In the genomic region with DNA sequence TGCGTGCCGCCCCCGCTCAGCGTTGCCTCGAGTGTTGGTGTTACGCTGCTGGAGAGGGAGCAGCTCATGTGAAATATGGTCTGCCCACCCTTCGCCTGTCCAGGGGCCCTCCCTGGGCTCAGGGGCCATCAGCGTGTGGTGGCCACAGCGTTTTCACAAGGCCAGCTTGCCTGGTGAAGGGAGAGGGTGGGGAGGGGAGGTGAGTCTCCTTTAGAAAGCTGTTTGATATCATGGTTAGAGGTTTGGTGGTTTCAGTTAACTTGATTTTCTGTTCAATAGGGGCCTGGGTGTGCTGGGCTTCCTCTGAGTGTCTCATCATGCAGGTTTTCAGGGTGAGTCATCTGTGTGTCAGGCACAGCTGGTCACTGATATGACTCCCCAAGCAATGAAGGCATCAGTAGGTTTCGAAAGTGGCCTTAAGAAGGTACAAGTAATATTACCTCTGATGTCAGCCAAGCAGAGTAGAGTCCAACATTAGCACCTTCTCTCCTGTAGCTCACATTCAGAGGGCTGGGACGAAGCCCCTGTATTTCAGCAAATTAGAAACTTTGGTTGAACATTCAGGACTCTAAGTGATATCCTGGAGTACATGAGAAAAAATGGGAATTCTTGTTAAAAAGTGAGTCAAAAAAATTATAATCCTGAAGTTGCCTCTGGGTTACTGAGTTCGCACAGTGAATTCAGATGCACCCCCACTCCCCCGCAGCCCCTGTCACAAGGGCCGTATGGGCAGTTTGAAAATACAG, we compare ENCODE assay signal across 9 cellular contexts.
A peak's percentile ranks its signal among the peaks of the same experiment; 100 is the strongest.
DNase-seq lines count a peak whose midpoint lies in the region; ATAC-seq, FAIRE-seq and TF ChIP-seq lines count a peak whose summit lies in the region.
"Had no signal": no experiment of that assay in that cellular context is flagged by ENCODE, and none has a peak within 500 bp of the region (broad histone marks: within the 10 kb centered on the region; RNA-seq: fewer than 3 reads in every experiment).

No MANE protein-coding gene starts in this region.

- H3K9ac ChIP-seq in endothelial cell of umbilical vein (replicated peaks; ENCODE audit: extremely low read depth, insufficient read depth, low read length) = peak overlapping the region; percentile 24

- H3K27ac Mint-ChIP-seq in activated naive CD4-positive, alpha-beta T cell treated with anti-CD3 and anti-CD28 coated beads for 36 hours = no peak overlapping the region

- no peak overlapping the region for H3K4me3 Mint-ChIP-seq in activated naive CD4-positive, alpha-beta T cell treated with anti-CD3 and anti-CD28 coated beads for 36 hours

- H3K4me1 ChIP-seq in Panc1 (ENCODE audit: control insufficient read depth, insufficient read depth, low read length) = peaks cover 4% of the 10 kb centered on the region
- H3K4me1 ChIP-seq in endothelial cell of umbilical vein (ENCODE audit: control insufficient read depth, extremely low read depth, insufficient read depth, low read length) = peaks cover 16% of the 10 kb centered on the region
- H3K4me1 ChIP-seq in pancreas = peaks cover 7 to 19% (median 18%) of the 10 kb centered on the region in 3 donors

- H3K27me3 ChIP-seq in Panc1 (ENCODE audit: control insufficient read depth, insufficient read depth, low read length) = no peaks in the 10 kb centered on the region
- no peaks in the 10 kb centered on the region for H3K27me3 ChIP-seq in endothelial cell of umbilical vein (ENCODE audit: control insufficient read depth in 2 of 2, insufficient read depth in 2 of 2, low read length in 2 of 2)
- H3K27me3 ChIP-seq in pancreas = no peaks in the 10 kb centered on the region

- H3K4me1 Mint-ChIP-seq in activated naive CD4-positive, alpha-beta T cell treated with anti-CD3 and anti-CD28 coated beads for 36 hours (ENCODE audit: low read depth) = peaks cover 15% of the 10 kb centered on the region

- no TSS peak for BruUV-seq in Panc1 (replicated peaks; lab: Mats Ljungman, UMichigan)
- BruUV-seq in endothelial cell of umbilical vein (replicated peaks; lab: Mats Ljungman, UMichigan) = no TSS peak

- no peaks in the 10 kb centered on the region for H3K9me3 Mint-ChIP-seq in activated naive CD4-positive, alpha-beta T cell treated with anti-CD3 and anti-CD28 coated beads for 36 hours

- dilution Hi-C loops in endothelial cell of umbilical vein (cut with MboI; ENCODE audit: extremely low pct_ligation_motif_present, low sequenced_read_pairs) = no loop called here

- H3K4me3 ChIP-seq in Panc1 (ENCODE audit: low read depth in 2 of 2, low read length in 2 of 2) (no peak overlapping the region), endothelial cell of umbilical vein (replicated peaks in 1 of 3; ENCODE audit: insufficient read depth in 1 of 3, low read depth in 1 of 3, low read length in 3 of 3) (no peak overlapping the region), pancreas (no peak overlapping the region)
- H3K4me3 ChIP-seq: thoracic aorta had no signal

- in situ Hi-C loops in Panc1 (cut with HindIII; ENCODE audit: low pct_unique_long_range_greater_than_20kb, low sequenced_read_pairs) = no loop called here

- H3K79me2 ChIP-seq in endothelial cell of umbilical vein (ENCODE audit: control insufficient read depth, insufficient read depth, low read length) = no peaks in the 10 kb centered on the region

- peak; percentile 95 for ATAC-seq in Panc1
- peak; percentile 65 to 75 (median 72) for ATAC-seq in pancreas
- no peak for ATAC-seq in HG02571 (IDR thresholded peaks at IDR 0.05; ENCODE audit: unreplicated experiment)

- no peaks in the 10 kb centered on the region for H3K9me1 ChIP-seq in endothelial cell of umbilical vein (replicated peaks; ENCODE audit: control insufficient read depth, extremely low read depth, insufficient read depth, low read length)

- no peak overlapping the region for H2AFZ ChIP-seq in endothelial cell of umbilical vein (ENCODE audit: low read depth, low read length)

- CTCF ChIA-PET in activated naive CD4-positive, alpha-beta T cell treated with anti-CD3 and anti-CD28 coated beads for 36 hours (lab: Charles Lee) = no interaction called here
- CTCF ChIA-PET in Panc1 (lab: Charles Lee) (no interaction called here), endothelial cell of umbilical vein (lab: Charles Lee) (interaction anchor here (0.7 to 1.5 kb wide), 5 partner anchors 43 to 136 kb away, joined by 3 to 6 read pairs (median 4); no protein-coding TSS in a partner anchor)

- H3K27ac ChIP-seq in Panc1 (ENCODE audit: low read length) (no peak overlapping the region), endothelial cell of umbilical vein (ENCODE audit: insufficient read depth, low read depth, low read length) (peak overlapping the region; percentile 76), pancreas (peak overlapping the region in 1 of 4 donors; percentile 52)
- H3K27ac ChIP-seq: thoracic aorta had no signal

- FAIRE-seq in endothelial cell of umbilical vein (lab: Jason Lieb, UNC) = peak; percentile 97
- no peak for FAIRE-seq in pancreas (lab: Jason Lieb, UNC)

- H4K20me1 ChIP-seq in endothelial cell of umbilical vein (replicated peaks; ENCODE audit: control insufficient read depth, extremely low read depth, insufficient read depth, low read length) = no peaks in the 10 kb centered on the region

- peak; percentile 14 for DNase-seq in activated naive CD4-positive, alpha-beta T cell treated with anti-CD3 and anti-CD28 coated beads for 36 hours
- DNase-seq in activated naive CD4-positive, alpha-beta T cell treated with anti-CD3 and anti-CD28 coated beads, Interleukin-2, amount 50 U/mL, for 16 hours = no peak
- DNase-seq in Panc1 (ENCODE audit: low read depth, low spot score) (peak; percentile 51), endothelial cell of umbilical vein (ENCODE audit: low read depth, low spot score) (peak; percentile 81), pancreas (peak in 2 of 6 donors; percentile 37 to 42), NCI-H82 treated with DMSO at 0.1 percent for 48 hours (lab: John Stamatoyannopoulos, UW; ENCODE audit: unreplicated experiment) (no peak)
- no peak for DNase-seq in activated effector memory CD4-positive, alpha-beta T cell treated with anti-CD3 and anti-CD28 coated beads, Interleukin-2, amount 50 U/mL, for 16 hours

- 88 to 90% methylated on average over 14 of the region's 14 CpGs for WGBS in pancreas, 2 donors

- TF ChIP-seq POLR2A in endothelial cell of umbilical vein (IDR thresholded peaks at IDR 0.05; ENCODE audit: low read depth, low read length) = no peak

- peaks cover 4% of the 10 kb centered on the region for H3K36me3 Mint-ChIP-seq in activated naive CD4-positive, alpha-beta T cell treated with anti-CD3 and anti-CD28 coated beads for 36 hours (ENCODE audit: low read depth)

- H3K9me3 ChIP-seq in Panc1 (ENCODE audit: control insufficient read depth, insufficient read depth, low read depth, low read length) (no peaks in the 10 kb centered on the region), endothelial cell of umbilical vein (replicated peaks; ENCODE audit: control insufficient read depth, insufficient read depth, low read length) (no peaks in the 10 kb centered on the region), pancreas (no peaks in the 10 kb centered on the region)
- H3K9me3 ChIP-seq: thoracic aorta had no signal

- no peaks in the 10 kb centered on the region for H3K36me3 ChIP-seq in Panc1 (ENCODE audit: control insufficient read depth, insufficient read depth, low read length)
- no peaks in the 10 kb centered on the region for H3K36me3 ChIP-seq in endothelial cell of umbilical vein (ENCODE audit: control insufficient read depth in 2 of 2, extremely low read depth in 1 of 2, insufficient read depth in 2 of 2, low read length in 2 of 2)
- H3K36me3 ChIP-seq in pancreas = no peaks in the 10 kb centered on the region
- H3K36me3 ChIP-seq: thoracic aorta had no signal

- no peaks in the 10 kb centered on the region for H3K27me3 Mint-ChIP-seq in activated naive CD4-positive, alpha-beta T cell treated with anti-CD3 and anti-CD28 coated beads for 36 hours (ENCODE audit: low read depth)

- intact Hi-C loops in activated naive CD4-positive, alpha-beta T cell treated with anti-CD3 and anti-CD28 coated beads for 36 hours (cut with micrococcal nuclease) = no loop called here
- intact Hi-C loops in Panc1 (cut with micrococcal nuclease; ENCODE audit: unreplicated experiment) (no loop called here), endothelial cell of umbilical vein (cut with micrococcal nuclease) (loop anchor here (1.0 kb wide), 1 partner anchor 7 kb away; no protein-coding TSS in a partner anchor), pancreas (cut with DNase I) (no loop called here)

- TF ChIP-seq CTCF in Panc1 (IDR thresholded peaks at IDR 0.05) = no peak
- no peak for TF ChIP-seq CTCF in endothelial cell of umbilical vein (IDR thresholded peaks at IDR 0.05; ENCODE audit: extremely low read depth in 1 of 2, insufficient read depth in 1 of 2, low read depth in 1 of 2, low read length in 2 of 2)
- TF ChIP-seq CTCF in pancreas (IDR thresholded peaks at IDR 0.05) = no peak

- no peak overlapping the region for H3K4me2 ChIP-seq in endothelial cell of umbilical vein (ENCODE audit: insufficient read depth, low read length)

- POLR2A ChIA-PET in Panc1 (lab: Charles Lee) (no interaction called here), endothelial cell of umbilical vein (lab: Charles Lee) (no interaction called here)

TF ChIP-seq in endothelial cell of umbilical vein, 7 proteins besides CTCF, POLR2A, EP300 and RAD21:
- TF ChIP-seq MYC (IDR thresholded peaks at IDR 0.05; ENCODE audit: low read depth, low read length) (no peak), JUN (IDR thresholded peaks at IDR 0.05; ENCODE audit: borderline replicate concordance, insufficient read depth, insufficient read length, low read depth) (peak; percentile 92), EZH2 (IDR thresholded peaks at IDR 0.05; ENCODE audit: borderline replicate concordance, low read depth, low read length, severe bottlenecking) (no peak), FOS (IDR thresholded peaks at IDR 0.05; ENCODE audit: borderline replicate concordance, insufficient read depth, low read length) (peak; percentile 94), GATA2 (IDR thresholded peaks at IDR 0.05; ENCODE audit: insufficient read depth, insufficient read length, low read depth, low read length) (peak; percentile 56), POLR2AphosphoS5 (IDR thresholded peaks at IDR 0.05; ENCODE audit: insufficient read depth, low read depth, low read length) (peak; percentile 53)
- TF ChIP-seq, protein P1, sequence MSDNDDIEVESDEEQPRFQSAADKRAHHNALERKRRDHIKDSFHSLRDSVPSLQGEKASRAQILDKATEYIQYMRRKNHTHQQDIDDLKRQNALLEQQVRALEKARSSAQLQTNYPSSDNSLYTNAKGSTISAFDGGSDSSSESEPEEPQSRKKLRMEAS (IDR thresholded peaks at IDR 0.05; ENCODE audit: insufficient read depth, insufficient read length) = no peak

Comparison
In these comparisons a context has a peak if more than half of its experiments do, and no peak if none do; other contexts are left out.
1. DNase-seq: peak in activated naive CD4-positive, alpha-beta T cell treated with anti-CD3 and anti-CD28 coated beads for 36 hours (single experiment), Panc1 (single experiment) and endothelial cell of umbilical vein (single experiment); none in activated naive CD4-positive, alpha-beta T cell treated with anti-CD3 and anti-CD28 coated beads, Interleukin-2, amount 50 U/mL, for 16 hours (single experiment), activated effector memory CD4-positive, alpha-beta T cell treated with anti-CD3 and anti-CD28 coated beads, Interleukin-2, amount 50 U/mL, for 16 hours (single experiment) and NCI-H82 treated with DMSO at 0.1 percent for 48 hours (single experiment).